In the genomic region with DNA sequence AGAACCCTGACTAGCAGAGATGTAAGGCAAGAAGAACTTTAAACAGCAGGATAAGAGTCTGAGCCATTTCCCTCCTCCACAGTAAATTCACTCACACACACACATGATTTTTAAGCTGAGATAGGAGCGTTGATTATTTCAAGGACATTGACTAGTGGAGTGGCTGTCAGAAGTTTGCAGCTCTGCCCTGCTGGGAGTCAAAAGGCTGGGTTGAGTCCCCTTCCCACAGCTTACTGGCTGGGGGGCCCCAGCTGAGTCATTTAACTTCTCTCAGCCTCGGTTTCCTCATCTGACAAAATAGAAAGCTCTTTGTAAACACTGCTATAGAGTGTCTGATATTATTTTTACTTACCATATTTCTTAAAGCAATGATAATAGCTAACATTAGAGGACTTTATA, we compare ENCODE assay signal across 1 cellular context.
TF ChIP-seq lines count a peak whose summit lies in the region.

No MANE protein-coding gene starts in this region.

TF ChIP-seq in K562, 482 proteins besides CTCF, POLR2A, EP300 and RAD21 (continued from another document):
- TF ChIP-seq PTTG1 (tag; IDR thresholded peaks at IDR 0.05; ENCODE audit: low read depth): no peak
